Comparison of ENCODE assay signal across 15 cellular contexts in genomic region chr16:29644973-29645698, GRCh38. TPM values are rescaled to one million over a fixed set of nuclear protein-coding genes. Genes with fewer than 3 reads are reported as not detected.
A peak's percentile ranks its signal among the peaks of the same experiment; 100 is the strongest.
DNase-seq lines count a peak whose midpoint lies in the region; ATAC-seq and TF ChIP-seq lines count a peak whose summit lies in the region.
"Had no signal": no experiment of that assay in that cellular context is flagged by ENCODE, and none has a peak within 500 bp of the region (broad histone marks: within the 10 kb centered on the region; RNA-seq: fewer than 3 reads in every experiment).

No MANE protein-coding gene starts in this region.

- TF ChIP-seq RAD21 in HCT116 (IDR thresholded peaks at IDR 0.05; ENCODE audit: low read depth): no peak

- TF ChIP-seq POLR2A in HCT116 (IDR thresholded peaks at IDR 0.05; ENCODE audit: borderline replicate concordance, extremely low read depth, insufficient read depth, insufficient read length): no peak

- peaks cover 30 to 52% (median 43%) of the 10 kb centered on the region in 3 donors for H3K4me1 Mint-ChIP-seq in naive B cell
- H3K4me1 Mint-ChIP-seq in T-helper 2 cell treated with Interferon-gamma antibody and Interleukin-4, amounts not matched to agents 5 μg/mL and 100 μg/mL, for 36 hours (ENCODE audit: low read depth): peaks cover 42% of the 10 kb centered on the region

- H3K4me1 ChIP-seq in HCT116 (ENCODE audit: control insufficient read depth in 1 of 2, insufficient read depth in 2 of 2, low read length in 2 of 2): no peaks in the 10 kb centered on the region
- H3K4me1 ChIP-seq: thyroid gland had no signal

- CTCF ChIA-PET in GM10248 (lab: Yijun Ruan, JAX): interaction anchor here (1.0 to 1.2 kb wide), 3 partner anchors 10 to 203 kb away, joined by 3 to 5 read pairs (median 3); no protein-coding TSS in a partner anchor
- CTCF ChIA-PET in HCT116 (lab: Charles Lee): no interaction called here

- no peaks in the 10 kb centered on the region for H3K27me3 Mint-ChIP-seq in naive B cell
- peaks cover 2% of the 10 kb centered on the region for H3K27me3 Mint-ChIP-seq in T-helper 2 cell treated with Interferon-gamma antibody and Interleukin-4, amounts not matched to agents 5 μg/mL and 100 μg/mL, for 36 hours (ENCODE audit: low read depth)
- H3K27me3 Mint-ChIP-seq: CD8-positive, alpha-beta memory T cell had no signal

- no peaks in the 10 kb centered on the region for H3K36me3 Mint-ChIP-seq in naive B cell
- no peaks in the 10 kb centered on the region for H3K36me3 Mint-ChIP-seq in T-helper 2 cell treated with Interferon-gamma antibody and Interleukin-4, amounts not matched to agents 5 μg/mL and 100 μg/mL, for 36 hours (ENCODE audit: low read depth)
- H3K36me3 Mint-ChIP-seq: CD8-positive, alpha-beta memory T cell had no signal

- POLR2A ChIA-PET in GM10248 (lab: Yijun Ruan, JAX) (no interaction called here), HCT116 (lab: Charles Lee) (interaction anchor here (1.0 kb wide), 1 partner anchor 9 kb away, joined by 3 read pairs; no protein-coding TSS in a partner anchor)

- H3K36me3 ChIP-seq in HCT116 (ENCODE audit: control insufficient read depth in 1 of 2, insufficient read depth in 2 of 2, low read length in 2 of 2): no peaks in the 10 kb centered on the region
- H3K36me3 ChIP-seq: thyroid gland had no signal

- peak overlapping the region; percentile 73 for H2AFZ ChIP-seq in HCT116 (ENCODE audit: low read depth, low read length, poor library complexity, severe bottlenecking)

- no peak for TF ChIP-seq CTCF in GM10248 (IDR thresholded peaks at IDR 0.05; ENCODE audit: control extremely low read depth, extremely low read depth, low read depth, missing control alignments)
- TF ChIP-seq CTCF in HCT116 (IDR thresholded peaks at IDR 0.05 in 2 of 3, conservative IDR thresholded peaks at IDR 0.05 in 1 of 3; ENCODE audit: borderline replicate concordance in 1 of 3, insufficient read depth in 1 of 3, low read depth in 2 of 3, low read length in 2 of 3): no peak

- no peak overlapping the region for H3K4me3 ChIP-seq in HCT116 (replicated peaks in 1 of 2; ENCODE audit: low read depth in 1 of 2, low read length in 2 of 2)
- H3K4me3 ChIP-seq: thyroid gland had no signal

- no peak for ATAC-seq in HCT116
- peak; percentile 84 to 86 for ATAC-seq in naive B cell (ENCODE audit: low read depth in 2 of 2)
- no peak for ATAC-seq in HG03139 (IDR thresholded peaks at IDR 0.05; ENCODE audit: unreplicated experiment)

- BruUV-seq in HCT116 (replicated peaks; lab: Mats Ljungman, UMichigan): no TSS peak

- no peaks in the 10 kb centered on the region for H3K79me2 ChIP-seq in HCT116 (ENCODE audit: insufficient read depth, low read length)

- intact Hi-C loops in HCT116 (cut with micrococcal nuclease): no loop called here

- no peak overlapping the region for H3K27ac ChIP-seq in HCT116 (ENCODE audit: low read depth, low read length)
- H3K27ac ChIP-seq: thyroid gland had no signal

- no peaks in the 10 kb centered on the region for H4K20me1 ChIP-seq in HCT116 (ENCODE audit: insufficient read depth)

- H3K9me3 ChIP-seq in HCT116 (ENCODE audit: control insufficient read depth in 1 of 2, insufficient read depth in 1 of 2, low read depth in 1 of 2, low read length in 2 of 2): no peaks in the 10 kb centered on the region
- H3K9me3 ChIP-seq: thyroid gland had no signal

- DNase-seq in GM10248 (ENCODE audit: extremely low spot score) (peak; percentile 41), HCT116 (ENCODE audit: low read depth, low spot score) (no peak), OCI-M1 (lab: John Stamatoyannopoulos, UW) (peak; percentile 43), naive B cell (peak; percentile 70), SHP77 (lab: John Stamatoyannopoulos, UW) (no peak), NCI-H1048 (lab: John Stamatoyannopoulos, UW) (no peak)
- no peak for DNase-seq in T-helper 2 cell treated with Interferon-gamma antibody and Interleukin-4, amounts not matched to agents 5 μg/mL and 100 μg/mL, for 36 hours (ENCODE audit: low spot score)
- DNase-seq: activated T-cell treated with anti-CD3 and anti-CD28 coated beads, Interleukin-2, amount 50 U/mL, for 4 hours; NCI-H1105; NCI-H526 treated with DMSO at 0.1 percent for 48 hours; thyroid gland had no signal

- peak overlapping the region; percentile 10 to 85 (median 75) for H3K4me3 Mint-ChIP-seq in naive B cell
- H3K4me3 Mint-ChIP-seq in T-helper 2 cell treated with Interferon-gamma antibody and Interleukin-4, amounts not matched to agents 5 μg/mL and 100 μg/mL, for 36 hours: no peak overlapping the region
- H3K4me3 Mint-ChIP-seq: activated T-cell treated with anti-CD3 and anti-CD28 coated beads, Interleukin-2, amount 50 U/mL, for 4 hours; CD8-positive, alpha-beta memory T cell; neural crest cell had no signal

- H3K9me2 ChIP-seq in HCT116 (ENCODE audit: insufficient read depth): no peaks in the 10 kb centered on the region

- H3K9me3 Mint-ChIP-seq in naive B cell: peaks cover 0 to 2% (median 0%) of the 10 kb centered on the region in 7 donors
- no peaks in the 10 kb centered on the region for H3K9me3 Mint-ChIP-seq in T-helper 2 cell treated with Interferon-gamma antibody and Interleukin-4, amounts not matched to agents 5 μg/mL and 100 μg/mL, for 36 hours
- H3K9me3 Mint-ChIP-seq: activated T-cell treated with anti-CD3 and anti-CD28 coated beads, Interleukin-2, amount 50 U/mL, for 4 hours; CD8-positive, alpha-beta memory T cell; neural crest cell had no signal

- RAD21 ChIA-PET in HCT116 (lab: Charles Lee; ENCODE audit: low non-redundant PET in 1 of 2, low total read pairs in 2 of 2, uncharacterized antibody in 2 of 2, unreplicated experiment in 2 of 2): no interaction called here

- H3K27me3 ChIP-seq in HCT116 (ENCODE audit: insufficient read depth, low read length): no peaks in the 10 kb centered on the region
- H3K27me3 ChIP-seq: thyroid gland had no signal

- H3K4me2 ChIP-seq in HCT116 (ENCODE audit: low read length): no peak overlapping the region

- H3K27ac Mint-ChIP-seq in naive B cell: peak overlapping the region; percentile 90 to 96 (median 92)
- no peak overlapping the region for H3K27ac Mint-ChIP-seq in T-helper 2 cell treated with Interferon-gamma antibody and Interleukin-4, amounts not matched to agents 5 μg/mL and 100 μg/mL, for 36 hours

- no peak overlapping the region for H3K9ac ChIP-seq in HCT116 (ENCODE audit: low read length)

TF ChIP-seq in HCT116, 20 proteins besides CTCF, POLR2A, EP300 and RAD21:
- TF ChIP-seq YY1 (IDR thresholded peaks at IDR 0.05; ENCODE audit: extremely low read depth, insufficient replicate concordance, low read depth, low read length): no peak
- TF ChIP-seq MAX (IDR thresholded peaks at IDR 0.05): no peak

RNA-seq across cellular contexts. Expression of gene SPN, which starts 17.9 kb away (rescaled TPM):
- total RNA-seq in HCT116 (2021; ENCODE audit: unreplicated experiment): 0.47 TPM
- polyA plus RNA-seq in HCT116 (2012): 0.02 and 0.30 TPM in 2 replicates
- polyA plus RNA-seq in naive B cell (ENCODE audit: low read depth in 6 of 6): 1 to 10 TPM in 5 of 6 donors, not detected in 1; 2.0 to 3.3 (median 2.4) TPM
- total RNA-seq: glomerular endothelial cell had no signal

RNA-seq across cellular contexts. Expression of gene QPRT, which starts 33.8 kb away (rescaled TPM):
- total RNA-seq in HCT116 (2021; ENCODE audit: unreplicated experiment): 0.52 TPM
- polyA plus RNA-seq in HCT116 (2012): 0.13 and 0.19 TPM in 2 replicates
- not detected for polyA plus RNA-seq in naive B cell (ENCODE audit: low read depth in 6 of 6)

Comparison
In these comparisons a context has a peak if more than half of its experiments do, and no peak if none do; other contexts are left out.
1. DNase-seq: peak in GM10248 (single experiment), OCI-M1 (single experiment) and naive B cell (single experiment); none in HCT116 (single experiment), T-helper 2 cell treated with Interferon-gamma antibody and Interleukin-4, amounts not matched to agents 5 μg/mL and 100 μg/mL, for 36 hours (single experiment), SHP77 (0 of 2) and NCI-H1048 (single experiment).
2. ATAC-seq: peak in naive B cell (2 of 2); none in HCT116 (single experiment) and HG03139 (single experiment).